Comparison of ENCODE assay signal across 22 cellular contexts in the genomic region with DNA sequence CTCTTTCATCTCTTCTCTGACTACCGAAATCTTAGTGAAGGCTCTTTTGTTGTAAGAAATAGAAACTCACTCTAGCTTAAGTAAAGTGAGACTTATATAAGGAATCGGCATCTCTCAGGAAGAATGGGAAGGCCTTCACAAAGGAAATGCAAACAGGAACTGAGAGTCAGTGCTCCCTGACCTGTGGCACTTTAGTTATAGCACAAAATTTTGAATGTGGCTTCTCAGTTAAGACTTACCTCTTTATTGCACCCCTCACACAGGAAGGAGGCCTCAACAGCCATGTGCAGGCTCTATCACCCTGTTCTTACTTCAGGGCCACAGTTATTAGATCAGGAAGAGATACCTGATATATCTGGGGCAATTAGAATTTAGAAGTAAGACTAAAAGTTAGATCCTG.
DNase-seq lines count a peak whose midpoint lies in the region; ATAC-seq, FAIRE-seq and TF ChIP-seq lines count a peak whose summit lies in the region.
"Had no signal": no experiment of that assay in that cellular context is flagged by ENCODE, and none has a peak within 500 bp of the region (broad histone marks: within the 10 kb centered on the region; RNA-seq: fewer than 3 reads in every experiment).

No MANE protein-coding gene starts in this region.

- DNase-seq in GM06990 (ENCODE audit: extremely low read depth, insufficient read length) (peak; percentile 11), urothelium cell line (ENCODE audit: low spot score) (no peak), T-helper 9 cell (no peak), amygdala (lab: John Stamatoyannopoulos, UW) (no peak)
- DNase-seq in stimulated activated naive CD4-positive, alpha-beta T cell treated with Interleukin-2 at 50 U/mL for 16 hours (lab: John Stamatoyannopoulos, UW) = no peak
- DNase-seq: activated CD4-positive, CD25-positive, alpha-beta regulatory T cell treated with anti-CD3 and anti-CD28 coated beads, Interleukin-2, amount 50 U/mL, for 72 hours; activated naive CD4-positive, alpha-beta T cell treated with anti-CD3 and anti-CD28 coated beads, Interleukin-2, amount 50 U/mL, for 16 hours; activated T-cell treated with anti-CD3 and anti-CD28 coated beads for 4 hours; Calu3; dermis blood vessel endothelial cell; esophagus squamous epithelium; GF-D8; left colon; NCI-H2081 treated with DMSO at 0.1 percent for 48 hours; NCI-H82; ovary; Right ventricle myocardium superior; small intestine; stimulated activated naive CD4-positive, alpha-beta T cell had no signal

- H3K4me3 ChIP-seq in GM06990 (replicated peaks; ENCODE audit: low read depth, low read length) = no peak overlapping the region
- H3K4me3 ChIP-seq: esophagus squamous epithelium, ovary had no signal

- no peaks in the 10 kb centered on the region for H3K36me3 ChIP-seq in GM06990 (ENCODE audit: control insufficient read depth, insufficient read depth, low read length)
- H3K36me3 ChIP-seq: esophagus squamous epithelium, ovary had no signal

- no peaks in the 10 kb centered on the region for H3K27me3 ChIP-seq in GM06990 (replicated peaks; ENCODE audit: control insufficient read depth, insufficient read depth, low read length)
- H3K27me3 ChIP-seq: esophagus squamous epithelium, ovary had no signal

- TF ChIP-seq CTCF in GM06990 (IDR thresholded peaks at IDR 0.05; ENCODE audit: insufficient read depth, low read length, poor library complexity, severe bottlenecking) = no peak

- ATAC-seq in GM18909 (IDR thresholded peaks at IDR 0.05; ENCODE audit: poor library complexity, unreplicated experiment) (peak; percentile 77), HG02588 (IDR thresholded peaks at IDR 0.05; ENCODE audit: unreplicated experiment) (peak; percentile 54), HG03469 (IDR thresholded peaks at IDR 0.05; ENCODE audit: unreplicated experiment) (peak; percentile 61)
- ATAC-seq: left colon had no signal

- FAIRE-seq in urothelium cell line (lab: Jason Lieb, UNC) = no peak
- FAIRE-seq: small intestine had no signal
